Comparison of ENCODE assay signal across 30 cellular contexts in genomic region chr19:29577662-29577963, GRCh38. TPM values are rescaled to one million over a fixed set of nuclear protein-coding genes. Genes with fewer than 3 reads are reported as not detected.
"Had no signal": no experiment of that assay in that cellular context is flagged by ENCODE, and none has a peak within 500 bp of the region (broad histone marks: within the 10 kb centered on the region; RNA-seq: fewer than 3 reads in every experiment).

No MANE protein-coding gene starts in this region.

- ATAC-seq: activated CD8-positive, alpha-beta memory T cell treated with anti-CD3 and anti-CD28 coated beads, Interleukin-2, amount 10 ng/mL, durations not matched to agents 7 days and 5 days; activated CD8-positive, alpha-beta T cell treated with anti-CD3 and anti-CD28 coated beads, Interleukin-2, amount 10 ng/mL, durations not matched to agents 7 days and 5 days; SK-N-SH treated with all-trans-retinoic acid at 6 μM for 48 hours; WTC11 had no signal

- H3K27me3 ChIP-seq: Peyer's patch had no signal

- H3K9me3 ChIP-seq: adrenal gland, SJSA1 had no signal

- H3K36me3 ChIP-seq: adrenal gland, breast epithelium, Peyer's patch, SJSA1 had no signal

- H3K4me3 ChIP-seq: adrenal gland, breast epithelium, Peyer's patch, SJSA1 had no signal

- H3K4me1 ChIP-seq: adrenal gland, breast epithelium, Peyer's patch, SJSA1 had no signal

- H3K27ac ChIP-seq: adrenal gland, breast epithelium, Peyer's patch, RWPE1, SJSA1 had no signal

- DNase-seq: activated CD4-positive, alpha-beta T cell treated with anti-CD3 and anti-CD28 coated beads for 48 hours; activated CD4-positive, alpha-beta T cell treated with anti-CD3 and anti-CD28 coated beads, Interleukin-2, amount 50 U/mL, for 4 hours; activated CD4-positive, CD25-positive, alpha-beta regulatory T cell treated with anti-CD3 and anti-CD28 coated beads, Interleukin-2, amount 50 U/mL, for 72 hours; activated CD8-positive, alpha-beta memory T cell treated with anti-CD3 and anti-CD28 coated beads, Interleukin-2, amount 10 ng/mL, durations not matched to agents 7 days and 5 days; activated CD8-positive, alpha-beta T cell treated with anti-CD3 and anti-CD28 coated beads, Interleukin-2, amount 10 ng/mL, durations not matched to agents 7 days and 5 days; activated naive CD4-positive, alpha-beta T cell treated with anti-CD3 and anti-CD28 coated beads, Interleukin-2, amount 50 U/mL, for 16 hours; activated naive CD8-positive, alpha-beta T cell treated with anti-CD3 and anti-CD28 coated beads, Interleukin-2, amount 10 ng/mL, durations not matched to agents 7 days and 5 days; activated T-cell treated with anti-CD3 and anti-CD28 coated beads, Interleukin-2, amount 50 U/mL, for 72 hours; aorta; Kasumi-1; KBM-7; NCI-H1105 treated with DMSO at 0.1 percent for 48 hours; NCI-H1436 treated with DMSO at 0.1 percent for 48 hours; NCI-H187; NCI-H2081 treated with DMSO at 0.1 percent for 48 hours; NCI-H526; NCI-H774; OCI-M1; Peyer's patch; Right ventricle myocardium superior; SW 1271; T-helper 9 cell had no signal

RNA-seq across cellular contexts. Expression of gene VSTM2B, which starts 51.8 kb away (rescaled TPM):
- total RNA-seq: activated CD8-positive, alpha-beta memory T cell treated with anti-CD3 and anti-CD28 coated beads, Interleukin-2, amount 10 ng/mL, durations not matched to agents 7 days and 5 days; activated CD8-positive, alpha-beta T cell treated with anti-CD3 and anti-CD28 coated beads, Interleukin-2, amount 10 ng/mL, durations not matched to agents 7 days and 5 days; activated naive CD8-positive, alpha-beta T cell treated with anti-CD3 and anti-CD28 coated beads, Interleukin-2, amount 10 ng/mL, durations not matched to agents 7 days and 5 days; activated T-cell treated with anti-CD3 and anti-CD28 coated beads, Interleukin-2, amount 50 U/mL, for 72 hours; adrenal gland; aorta; breast epithelium; NCI-H460; Peyer's patch; Right ventricle myocardium superior; SJSA1; T-helper 1 cell treated with Interleukin-12 subunit alpha and Interleukin-12 subunit beta and Interleukin-4 antibody, amounts not matched to agents 30 ng/mL and 1 ng/mL, for 36 hours had no signal
- polyA plus RNA-seq: aorta had no signal
